11 cellular contexts compared by ENCODE assay signal in genomic region chr17:2064147-2064489, GRCh38. TPM values are rescaled to one million over a fixed set of nuclear protein-coding genes. Genes with fewer than 3 reads are reported as not detected.
DNase-seq lines count a peak whose midpoint lies in the region; ATAC-seq, FAIRE-seq and TF ChIP-seq lines count a peak whose summit lies in the region.
"Had no signal": no experiment of that assay in that cellular context is flagged by ENCODE, and none has a peak within 500 bp of the region (broad histone marks: within the 10 kb centered on the region; RNA-seq: fewer than 3 reads in every experiment).

No MANE protein-coding gene starts in this region.

- H3K79me2 ChIP-seq in GM12878 (ENCODE audit: control insufficient read depth, insufficient read depth, low read length) = peaks cover 12% of the 10 kb centered on the region

- in situ Hi-C loops in GM12878 (cut with MboI) = loop anchor here (10.0 kb wide), 1 partner anchor 181 kb away; no protein-coding TSS in a partner anchor

- H3K27me3 ChIP-seq in GM12878 (replicated peaks in 1 of 2; ENCODE audit: control insufficient read depth in 2 of 2, insufficient read depth in 2 of 2, low read length in 1 of 2) (no peaks in the 10 kb centered on the region), lower lobe of right lung (ENCODE audit: low read depth) (no peaks in the 10 kb centered on the region), subcutaneous abdominal adipose tissue (ENCODE audit: control insufficient read depth in 5 of 5, insufficient read depth in 4 of 5, low read length in 5 of 5) (peaks cover 0 to 17% (median 0%) of the 10 kb centered on the region in 5 donors)

- no peaks in the 10 kb centered on the region for H3K9me3 ChIP-seq in GM12878 (replicated peaks; ENCODE audit: control insufficient read depth, insufficient read depth, low read length)
- no peaks in the 10 kb centered on the region for H3K9me3 ChIP-seq in lower lobe of right lung
- no peaks in the 10 kb centered on the region for H3K9me3 ChIP-seq in subcutaneous abdominal adipose tissue (ENCODE audit: control insufficient read depth in 5 of 5, low read length in 5 of 5)
- H3K9me3 ChIP-seq: A549 had no signal

- RAD21 ChIA-PET in GM12878 (lab: Charles Lee; ENCODE audit: unreplicated experiment) = interaction anchor here (1.0 to 2.9 kb wide), 7 partner anchors 9 to 181 kb away, joined by 3 to 12 read pairs (median 4); partner anchors contain the start of gene HIC1

- CTCF ChIA-PET in GM12878 (lab: Yijun Ruan, JAX) = interaction anchor here (0.7 to 2.6 kb wide), 12 partner anchors 18 to 203 kb away, joined by 3 to 19 read pairs (median 4); no protein-coding TSS in a partner anchor

- peaks cover 58% of the 10 kb centered on the region for H3K4me1 Mint-ChIP-seq in activated CD4-positive, alpha-beta T cell treated with anti-CD3 and anti-CD28 coated beads, Interleukin-2, amount 10 ng/mL, durations not matched to agents 24 days and 14 days

- TF ChIP-seq RAD21 in GM12878 (IDR thresholded peaks at IDR 0.05; ENCODE audit: insufficient read depth, low read depth, low read length) = no peak

- intact Hi-C loops in activated CD4-positive, alpha-beta T cell treated with anti-CD3 and anti-CD28 coated beads, Interleukin-2, amount 10 ng/mL, durations not matched to agents 24 days and 14 days (cut with micrococcal nuclease) = no loop called here
- intact Hi-C loops in GM12878 (cut with micrococcal nuclease; ENCODE audit: unreplicated experiment) (no loop called here), lower lobe of right lung (cut with DNase I) (no loop called here)

- peaks cover 24 to 33% of the 10 kb centered on the region in 2 experiments for H3K36me3 ChIP-seq in GM12878 (ENCODE audit: control insufficient read depth in 2 of 2, insufficient read depth in 2 of 2, low read length in 1 of 2)
- peaks cover 50% of the 10 kb centered on the region for H3K36me3 ChIP-seq in lower lobe of right lung
- H3K36me3 ChIP-seq in subcutaneous abdominal adipose tissue (ENCODE audit: control insufficient read depth in 5 of 5, insufficient read depth in 5 of 5, low read length in 5 of 5) = peaks cover 0 to 74% (median 51%) of the 10 kb centered on the region in 5 donors

- H3K36me3 Mint-ChIP-seq in activated CD4-positive, alpha-beta T cell treated with anti-CD3 and anti-CD28 coated beads, Interleukin-2, amount 10 ng/mL, durations not matched to agents 24 days and 14 days (ENCODE audit: low read depth) = peaks cover 62% of the 10 kb centered on the region

- H3K9ac ChIP-seq in GM12878 (ENCODE audit: control insufficient read depth, insufficient read depth, low read length) (no peak overlapping the region), subcutaneous abdominal adipose tissue (ENCODE audit: low read length in 5 of 5) (no peak overlapping the region)

- no peaks in the 10 kb centered on the region for H4K20me1 ChIP-seq in GM12878 (ENCODE audit: control insufficient read depth, insufficient read depth)

- no peak overlapping the region for H3K4me2 ChIP-seq in GM12878 (ENCODE audit: control insufficient read depth, insufficient read depth)
- H3K4me2 ChIP-seq: A549 had no signal

- no peak for FAIRE-seq in GM12878 (lab: Jason Lieb, UNC)
- FAIRE-seq: A549 had no signal

- no peaks in the 10 kb centered on the region for H3K9me3 Mint-ChIP-seq in activated CD4-positive, alpha-beta T cell treated with anti-CD3 and anti-CD28 coated beads, Interleukin-2, amount 10 ng/mL, durations not matched to agents 24 days and 14 days

- SMC1A ChIA-PET in GM12878 (lab: Charles Lee; ENCODE audit: uncharacterized antibody, unreplicated experiment) = interaction anchor here (0.6 to 3.9 kb wide), 13 partner anchors 18 to 181 kb away, joined by 3 to 27 read pairs (median 3); no protein-coding TSS in a partner anchor

- peak overlapping the region; percentile 68 for H3K27ac Mint-ChIP-seq in activated CD4-positive, alpha-beta T cell treated with anti-CD3 and anti-CD28 coated beads, Interleukin-2, amount 10 ng/mL, durations not matched to agents 24 days and 14 days

- DNase-seq in activated CD4-positive, alpha-beta T cell treated with anti-CD3 and anti-CD28 coated beads, Interleukin-2, amount 10 ng/mL, durations not matched to agents 24 days and 14 days = no peak
- no peak for DNase-seq in activated CD4-positive, alpha-beta T cell treated with anti-CD3 and anti-CD28 coated beads for 48 hours
- DNase-seq in GM12878 (ENCODE audit: low read depth, low spot score) (no peak), lower lobe of right lung (no peak), AG08395 (ENCODE audit: low spot score) (no peak), cortex of kidney (lab: John Stamatoyannopoulos, UW) (no peak)
- no peak for DNase-seq in stimulated activated naive CD8-positive, alpha-beta T cell treated with anti-CD3 and anti-CD28 coated beads, Interleukin-15, Interleukin-2, amounts not matched to agents 100 U/mL and 50 U/mL, for 24 hours
- DNase-seq: effector CD8-positive, alpha-beta T cell; KG1 had no signal

- TF ChIP-seq CTCF in GM12878 (IDR thresholded peaks at IDR 0.05 in 2 of 3, conservative IDR thresholded peaks at IDR 0.05 in 1 of 3; ENCODE audit: control insufficient read depth in 2 of 3, extremely low read depth in 1 of 3, insufficient read depth in 1 of 3, low read depth in 3 of 3, low read length in 3 of 3) = no peak
- TF ChIP-seq CTCF in lower lobe of right lung (IDR thresholded peaks at IDR 0.05) = no peak

- ATAC-seq in GM12878 (no peak), lower lobe of right lung (no peak)
- ATAC-seq in stimulated activated naive CD8-positive, alpha-beta T cell treated with anti-CD3 and anti-CD28 coated beads, Interleukin-15, Interleukin-2, amounts not matched to agents 100 U/mL and 50 U/mL, for 24 hours = no peak

- H3K4me3 Mint-ChIP-seq in activated CD4-positive, alpha-beta T cell treated with anti-CD3 and anti-CD28 coated beads, Interleukin-2, amount 10 ng/mL, durations not matched to agents 24 days and 14 days = no peak overlapping the region

- BruUV-seq in GM12878 (replicated peaks; lab: Mats Ljungman, UMichigan) = no TSS peak

- peaks cover 44% of the 10 kb centered on the region for H3K4me1 ChIP-seq in GM12878 (ENCODE audit: control insufficient read depth, insufficient read depth, low read length)
- peaks cover 80% of the 10 kb centered on the region for H3K4me1 ChIP-seq in lower lobe of right lung
- H3K4me1 ChIP-seq in subcutaneous abdominal adipose tissue (ENCODE audit: control insufficient read depth in 5 of 5, insufficient read depth in 5 of 5, low read length in 5 of 5) = peaks cover 28 to 100% (median 87%) of the 10 kb centered on the region in 5 donors
- H3K4me1 ChIP-seq: A549 had no signal

- no peaks in the 10 kb centered on the region for H3K27me3 Mint-ChIP-seq in activated CD4-positive, alpha-beta T cell treated with anti-CD3 and anti-CD28 coated beads, Interleukin-2, amount 10 ng/mL, durations not matched to agents 24 days and 14 days

- WGBS in GM12878 (ENCODE audit: insufficient coverage, insufficient replicate concordance, low lambda C conversion rate, missing lambda C conversion rate) = 22% methylated on average over 5 of the region's 5 CpGs

- TF ChIP-seq EP300 in GM12878 (IDR thresholded peaks at IDR 0.05; ENCODE audit: borderline replicate concordance in 1 of 2, control insufficient read depth in 1 of 2, low read depth in 2 of 2, low read length in 2 of 2) = no peak

- POLR2A ChIA-PET in GM12878 (lab: Charles Lee) = interaction anchor here (12.5 kb wide), 1 partner anchor 23 kb away, joined by 148 read pairs; no protein-coding TSS in a partner anchor

- no peak overlapping the region for H3K4me3 ChIP-seq in GM12878
- H3K4me3 ChIP-seq in lower lobe of right lung = no peak overlapping the region
- H3K4me3 ChIP-seq in subcutaneous abdominal adipose tissue (ENCODE audit: low read depth in 1 of 5, low read length in 5 of 5) = no peak overlapping the region
- H3K4me3 ChIP-seq: A549 had no signal

- H3K27ac ChIP-seq in GM12878 (ENCODE audit: control insufficient read depth, insufficient read depth) (peak overlapping the region; percentile 34), lower lobe of right lung (peak overlapping the region; percentile 87), subcutaneous abdominal adipose tissue (ENCODE audit: low read depth, low read length) (peak overlapping the region; percentile 67)
- H3K27ac ChIP-seq: A549 had no signal

- no peak overlapping the region for H2AFZ ChIP-seq in GM12878 (ENCODE audit: control insufficient read depth, low read depth, low read length)

- no peak for TF ChIP-seq POLR2A in GM12878 (IDR thresholded peaks at IDR 0.05; ENCODE audit: low read depth, low read length)

RNA-seq across cellular contexts. Expression of gene HIC1, which starts 9.2 kb away (rescaled TPM):
- total RNA-seq in activated CD4-positive, alpha-beta T cell treated with anti-CD3 and anti-CD28 coated beads, Interleukin-2, amount 10 ng/mL, durations not matched to agents 24 days and 14 days = 49.4 and 51.6 TPM in 2 replicates
- 220 and 277 TPM in 2 replicates for total RNA-seq in GM12878 (2013; cell fraction: nucleolus; rRNA removed)
- total RNA-seq in GM12878 (2014; rRNA removed) = 30.8 and 40.8 TPM in 2 replicates
- 4.6 and 4.9 TPM in 2 replicates for total RNA-seq in GM12878 (2014; rRNA removed; fragmentation: Illumina TruSeq; extraction: Trizol)
- 55.4 and 61.1 TPM in 2 replicates for total RNA-seq in GM12878 (2021)
- 8.2 TPM for polyA plus RNA-seq in GM12878 (2011; ENCODE audit: low read depth)
- 4.2 and 10.5 TPM in 2 replicates for polyA plus RNA-seq in GM12878 (2011; rRNA removed)
- polyA plus RNA-seq in GM12878 (2011; cell fraction: cytosol; rRNA removed) = 16.0 and 34.6 TPM in 2 replicates
- 88.9 and 92.7 TPM in 2 replicates for polyA plus RNA-seq in GM12878 (2011; cell fraction: nucleus; rRNA removed)
- polyA plus RNA-seq in GM12878 (2012) = 38.9 and 49.7 TPM in 2 replicates
- polyA plus RNA-seq in GM12878 (2014; fragmentation: Illumina TruSeq; extraction: Trizol) = 0.81 and 1.8 TPM in 2 replicates
- polyA plus RNA-seq in GM12878 (2014; fragmentation: Nextera tagmentation; extraction: Ambion mirVana) = under 1 TPM; 0.11 to 0.57 TPM
- 26.5 and 40.9 TPM in 2 replicates for polyA plus RNA-seq in GM12878 (2014; rRNA removed)
- 1 to 10 TPM; 2.0 to 4.9 TPM for polyA plus RNA-seq in GM12878 (2016; fragmentation: Nextera tagmentation; extraction: Ambion mirVana)
- polyA minus RNA-seq in GM12878 (2011; rRNA and poly(A)+ RNA removed) = 9.8 and 22.7 TPM in 2 replicates
- 23.8 and 29.3 TPM in 2 replicates for polyA minus RNA-seq in GM12878 (2011; cell fraction: cytosol; rRNA and poly(A)+ RNA removed)
- polyA minus RNA-seq in GM12878 (2011; cell fraction: nucleus; rRNA and poly(A)+ RNA removed) = 47.3 and 88.0 TPM in 2 replicates
- 20.6 TPM for total RNA-seq in lower lobe of right lung

RNA-seq across cellular contexts. Expression of gene OVCA2, which starts 22.3 kb away (rescaled TPM):
- 36.5 and 37.7 TPM in 2 replicates for total RNA-seq in activated CD4-positive, alpha-beta T cell treated with anti-CD3 and anti-CD28 coated beads, Interleukin-2, amount 10 ng/mL, durations not matched to agents 24 days and 14 days
- total RNA-seq in GM12878 (2013; cell fraction: nucleolus; rRNA removed) = 4.1 and 4.5 TPM in 2 replicates
- total RNA-seq in GM12878 (2014; rRNA removed) (57.5 and 58.6 TPM in 2 replicates), GM12878 (2014; rRNA removed; fragmentation: Illumina TruSeq; extraction: Trizol) (25.5 and 29.1 TPM in 2 replicates), GM12878 (2021) (39.7 and 46.9 TPM in 2 replicates), lower lobe of right lung (20.3 TPM)
- 15.9 TPM for polyA plus RNA-seq in GM12878 (2011; ENCODE audit: low read depth)
- polyA plus RNA-seq in GM12878 (2011; rRNA removed) (21.8 and 34.6 TPM in 2 replicates), GM12878 (2014; fragmentation: Illumina TruSeq; extraction: Trizol) (24.8 and 32.5 TPM in 2 replicates), GM12878 (2014; fragmentation: Nextera tagmentation; extraction: Ambion mirVana) (10 to 100 TPM in 1 of 2 experiments, 1 to 10 TPM in 1; 6.1 to 14.2 TPM), GM12878 (2014; rRNA removed) (49.5 and 59.8 TPM in 2 replicates), GM12878 (2016; fragmentation: Nextera tagmentation; extraction: Ambion mirVana) (10 to 100 TPM; 73.6 to 75.3 TPM)
- 57.5 and 70.9 TPM in 2 replicates for polyA plus RNA-seq in GM12878 (2011; cell fraction: cytosol; rRNA removed)
- polyA plus RNA-seq in GM12878 (2011; cell fraction: nucleus; rRNA removed) = 27.2 and 42.6 TPM in 2 replicates
- polyA plus RNA-seq in GM12878 (2012) = 26.0 and 30.9 TPM in 2 replicates
- 18.9 and 41.3 TPM in 2 replicates for polyA minus RNA-seq in GM12878 (2011; rRNA and poly(A)+ RNA removed)
- polyA minus RNA-seq in GM12878 (2011; cell fraction: cytosol; rRNA and poly(A)+ RNA removed) = 9.4 and 10.5 TPM in 2 replicates
- polyA minus RNA-seq in GM12878 (2011; cell fraction: nucleus; rRNA and poly(A)+ RNA removed) = 2.3 and 5.2 TPM in 2 replicates

RNA-seq across cellular contexts. Expression of gene DPH1, which starts 34.2 kb away (rescaled TPM):
- total RNA-seq in activated CD4-positive, alpha-beta T cell treated with anti-CD3 and anti-CD28 coated beads, Interleukin-2, amount 10 ng/mL, durations not matched to agents 24 days and 14 days = 50.8 and 55.9 TPM in 2 replicates
- 111 and 119 TPM in 2 replicates for total RNA-seq in GM12878 (2013; cell fraction: nucleolus; rRNA removed)
- total RNA-seq in GM12878 (2014; rRNA removed) (21.1 and 22.5 TPM in 2 replicates), GM12878 (2014; rRNA removed; fragmentation: Illumina TruSeq; extraction: Trizol) (13.4 and 17.5 TPM in 2 replicates), GM12878 (2021) (20.2 and 21.3 TPM in 2 replicates), lower lobe of right lung (38.0 TPM)
- 13.9 TPM for polyA plus RNA-seq in GM12878 (2011; ENCODE audit: low read depth)
- polyA plus RNA-seq in GM12878 (2011; rRNA removed) (16.0 and 33.6 TPM in 2 replicates), GM12878 (2014; fragmentation: Illumina TruSeq; extraction: Trizol) (7.1 and 16.0 TPM in 2 replicates), GM12878 (2014; fragmentation: Nextera tagmentation; extraction: Ambion mirVana) (under 1 TPM; 0.29 to 0.95 TPM), GM12878 (2014; rRNA removed) (22.2 and 24.4 TPM in 2 replicates), GM12878 (2016; fragmentation: Nextera tagmentation; extraction: Ambion mirVana) (10 to 100 TPM; 19.0 to 22.0 TPM)
- 39.9 and 44.5 TPM in 2 replicates for polyA plus RNA-seq in GM12878 (2011; cell fraction: cytosol; rRNA removed)
- polyA plus RNA-seq in GM12878 (2011; cell fraction: nucleus; rRNA removed) = 194 and 207 TPM in 2 replicates
- polyA plus RNA-seq in GM12878 (2012) = 32.2 and 34.3 TPM in 2 replicates
- 23.5 and 37.9 TPM in 2 replicates for polyA minus RNA-seq in GM12878 (2011; rRNA and poly(A)+ RNA removed)
- 12.2 and 19.2 TPM in 2 replicates for polyA minus RNA-seq in GM12878 (2011; cell fraction: cytosol; rRNA and poly(A)+ RNA removed)
- polyA minus RNA-seq in GM12878 (2011; cell fraction: nucleus; rRNA and poly(A)+ RNA removed) = 38.8 and 48.8 TPM in 2 replicates

RNA-seq across cellular contexts. Expression of gene RTN4RL1, which starts 39.0 kb away (rescaled TPM):
- total RNA-seq in activated CD4-positive, alpha-beta T cell treated with anti-CD3 and anti-CD28 coated beads, Interleukin-2, amount 10 ng/mL, durations not matched to agents 24 days and 14 days = 1.1 and 1.2 TPM in 2 replicates
- total RNA-seq in GM12878 (2013; cell fraction: nucleolus; rRNA removed) = 0.10 and 0.12 TPM in 2 replicates
- total RNA-seq in GM12878 (2014; rRNA removed) (0.05 and 0.11 TPM in 2 replicates), GM12878 (2014; rRNA removed; fragmentation: Illumina TruSeq; extraction: Trizol) (not detected in 2 replicates), GM12878 (2021) (0.10 and 0.13 TPM in 2 replicates), lower lobe of right lung (5.8 TPM)
- not detected for polyA plus RNA-seq in GM12878 (2011; ENCODE audit: low read depth)
- polyA plus RNA-seq in GM12878 (2011; rRNA removed) (not detected in 2 replicates), GM12878 (2014; fragmentation: Illumina TruSeq; extraction: Trizol) (not detected in 2 replicates), GM12878 (2014; fragmentation: Nextera tagmentation; extraction: Ambion mirVana) (not detected), GM12878 (2014; rRNA removed) (0.03 and 0.08 TPM in 2 replicates), GM12878 (2016; fragmentation: Nextera tagmentation; extraction: Ambion mirVana) (not detected)
- 0.01 TPM in 1 of 2 replicates, not detected in the other for polyA plus RNA-seq in GM12878 (2011; cell fraction: cytosol; rRNA removed)
- 0.03 TPM in 1 of 2 replicates, not detected in the other for polyA plus RNA-seq in GM12878 (2011; cell fraction: nucleus; rRNA removed)
- polyA plus RNA-seq in GM12878 (2012) = 0.04 TPM in 1 of 2 replicates, not detected in the other
- polyA minus RNA-seq in GM12878 (2011; rRNA and poly(A)+ RNA removed) = not detected in 2 replicates
- polyA minus RNA-seq in GM12878 (2011; cell fraction: cytosol; rRNA and poly(A)+ RNA removed) = not detected in 2 replicates
- polyA minus RNA-seq in GM12878 (2011; cell fraction: nucleus; rRNA and poly(A)+ RNA removed) = not detected in 2 replicates

Comparison
In these comparisons a context has a peak if more than half of its experiments do, and no peak if none do; other contexts are left out.
1. H3K27ac ChIP-seq: peak in every context shown above with its lines; median percentile 87 in lower lobe of right lung; 67 in subcutaneous abdominal adipose tissue; 34 in GM12878.